ENCODE assay signal across 8 cellular contexts in the genomic region with DNA sequence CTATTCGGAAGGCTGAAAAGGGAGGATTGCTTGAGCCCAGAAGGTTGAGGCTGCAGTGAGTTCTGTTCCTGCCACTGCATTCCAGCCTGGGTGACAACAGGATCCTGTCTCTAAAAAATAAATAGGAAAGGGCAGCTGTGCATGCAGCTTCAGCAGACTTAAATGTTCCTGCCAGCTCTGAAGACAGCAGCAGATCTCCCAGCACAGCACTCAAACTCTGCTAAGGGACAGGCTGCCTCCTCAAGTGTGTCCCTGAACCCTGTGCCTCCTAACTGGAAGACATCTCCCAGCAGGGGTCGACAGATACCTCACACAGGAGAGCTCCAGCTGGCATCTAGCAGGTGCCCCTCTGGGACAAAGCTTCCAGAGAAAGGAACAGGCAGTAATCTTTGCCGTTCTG.
"Had no signal": no experiment of that assay in that cellular context is flagged by ENCODE, and none has a peak within 500 bp of the region (broad histone marks: within the 10 kb centered on the region; RNA-seq: fewer than 3 reads in every experiment).

No MANE protein-coding gene starts in this region.

- FAIRE-seq: G401.6, GM12878, GM12891, GM12892, GM18507, GM19239 had no signal

- ATAC-seq: GM12878 had no signal

- DNase-seq: GDM1, GF-D8 had no signal

- H3K4me3 ChIP-seq: GM12878 had no signal
